ENCODE assay signal across 27 cellular contexts in genomic region chr2:126802316-126802715, GRCh38.
"Had no signal": no experiment of that assay in that cellular context is flagged by ENCODE, and none has a peak within 500 bp of the region (broad histone marks: within the 10 kb centered on the region; RNA-seq: fewer than 3 reads in every experiment).

No MANE protein-coding gene starts in this region.

- H3K4me3 ChIP-seq: breast epithelium, left lung, lung, pancreas, prostate gland, testis, transverse colon had no signal

- H3K9me3 ChIP-seq: breast epithelium, pancreas, prostate gland, testis, transverse colon had no signal

- H3K27ac ChIP-seq: breast epithelium, left lung, pancreas, prostate gland, testis, transverse colon, VCaP had no signal

- ATAC-seq: activated CD4-positive, CD25-positive, alpha-beta regulatory T cell treated with anti-CD3 and anti-CD28 coated beads, Interleukin-2, amount 50 U/mL, for 24 hours; activated T-helper 17 cell treated with anti-CD3 and anti-CD28 coated beads, Interleukin-2, amount 50 U/mL, for 72 hours; esophagus mucosa; left lung; pancreas had no signal

- H3K4me1 ChIP-seq: breast epithelium, left lung, pancreas, prostate gland, testis had no signal

- H3K4me1 Mint-ChIP-seq: activated naive CD4-positive, alpha-beta T cell treated with anti-CD3 and anti-CD28 coated beads, Interleukin-2, amount 50 U/mL, for 24 hours; activated T-helper 17 cell treated with anti-CD3 and anti-CD28 coated beads, Interleukin-2, amount 50 U/mL, for 72 hours; central memory CD8-positive, alpha-beta T cell had no signal

- H3K27ac Mint-ChIP-seq: activated naive CD4-positive, alpha-beta T cell treated with anti-CD3 and anti-CD28 coated beads, Interleukin-2, amount 50 U/mL, for 24 hours; activated T-cell treated with anti-CD3 and anti-CD28 coated beads, Interleukin-2, amount 50 U/mL, for 24 hours; activated T-helper 17 cell treated with anti-CD3 and anti-CD28 coated beads, Interleukin-2, amount 50 U/mL, for 72 hours; dendritic cell treated with granulocyte-macrophage colony-stimulating factor and Interleukin-4, amounts not matched to agents 40 ng/mL and 50 ng/mL, for 4 days; endodermal cell; nephron had no signal

- H3K36me3 ChIP-seq: breast epithelium, left lung, pancreas, prostate gland, transverse colon had no signal

- H3K9me3 Mint-ChIP-seq: activated naive CD4-positive, alpha-beta T cell treated with anti-CD3 and anti-CD28 coated beads, Interleukin-2, amount 50 U/mL, for 24 hours; activated T-cell treated with anti-CD3 and anti-CD28 coated beads, Interleukin-2, amount 50 U/mL, for 24 hours; activated T-helper 17 cell treated with anti-CD3 and anti-CD28 coated beads, Interleukin-2, amount 50 U/mL, for 72 hours; central memory CD8-positive, alpha-beta T cell; dendritic cell treated with granulocyte-macrophage colony-stimulating factor and Interleukin-4, amounts not matched to agents 40 ng/mL and 50 ng/mL, for 4 days had no signal

- H3K36me3 Mint-ChIP-seq: activated naive CD4-positive, alpha-beta T cell treated with anti-CD3 and anti-CD28 coated beads, Interleukin-2, amount 50 U/mL, for 24 hours had no signal

- FAIRE-seq: pancreas, TTC549 had no signal

- H3K27me3 ChIP-seq: left lung, pancreas, testis, transverse colon had no signal

- H3K4me3 Mint-ChIP-seq: activated naive CD4-positive, alpha-beta T cell treated with anti-CD3 and anti-CD28 coated beads, Interleukin-2, amount 50 U/mL, for 24 hours; activated T-cell treated with anti-CD3 and anti-CD28 coated beads, Interleukin-2, amount 50 U/mL, for 24 hours; activated T-helper 17 cell treated with anti-CD3 and anti-CD28 coated beads, Interleukin-2, amount 50 U/mL, for 72 hours; central memory CD8-positive, alpha-beta T cell; dendritic cell treated with granulocyte-macrophage colony-stimulating factor and Interleukin-4, amounts not matched to agents 40 ng/mL and 50 ng/mL, for 4 days; endodermal cell; nephron had no signal

- DNase-seq: activated CD4-positive, alpha-beta T cell treated with anti-CD3 and anti-CD28 coated beads for 48 hours; activated CD4-positive, alpha-beta T cell treated with anti-CD3 and anti-CD28 coated beads, Interleukin-2, amount 50 U/mL, for 48 hours; activated CD8-positive, alpha-beta memory T cell treated with anti-CD3 and anti-CD28 coated beads, Interleukin-2, amount 50 U/mL, for 48 hours; activated gamma-delta T cell treated with Interleukin-2 at 50 U/mL for 16 hours; activated T-cell treated with anti-CD3 and anti-CD28 coated beads, Interleukin-2, amount 50 U/mL, for 24 hours; endodermal cell; foreskin melanocyte; kidney glomerular epithelial cell; left lung; pancreas; retina; stimulated activated CD4-positive, alpha-beta T cell treated with anti-CD3 and anti-CD28 coated beads, Interleukin-15, amount 100 ng/mL, for 24 hours; stimulated activated naive CD8-positive, alpha-beta T cell treated with anti-CD3 and anti-CD28 coated beads, Interleukin-15, Interleukin-2, amounts not matched to agents 100 U/mL and 50 U/mL, for 24 hours; testis had no signal
